In genomic region chr22:43151251-43152000, GRCh38 we compare ENCODE assay signal across 8 cellular contexts. TPM values are rescaled to one million over a fixed set of nuclear protein-coding genes. Genes with fewer than 3 reads are reported as not detected.
DNase-seq lines count a peak whose midpoint lies in the region; ATAC-seq, FAIRE-seq and TF ChIP-seq lines count a peak whose summit lies in the region.

TSS of gene TSPO (plus strand) at chr22:43151559. CDS start at chr22:43159239, 7,680 bp downstream.

- peak; percentile 14 to 39 for TF ChIP-seq POLR2A in tibial nerve (IDR thresholded peaks at IDR 0.05)

- TF ChIP-seq CTCF in AG10803 (conservative IDR thresholded peaks at IDR 0.05; ENCODE audit: low read length) (no peak), cardiac muscle cell (IDR thresholded peaks at IDR 0.05; ENCODE audit: low read depth, low read length) (no peak), pancreas (IDR thresholded peaks at IDR 0.05) (no peak), tibial nerve (IDR thresholded peaks at IDR 0.05) (no peak)

- H3K9me3 ChIP-seq in adipocyte (ENCODE audit: control insufficient read depth, low read length) (no peaks in the 10 kb centered on the region), cardiac muscle cell (ENCODE audit: low read depth) (no peaks in the 10 kb centered on the region), pancreas (no peaks in the 10 kb centered on the region), tibial nerve (no peaks in the 10 kb centered on the region)

- H3K27ac ChIP-seq in cardiac muscle cell (no peak within 1 kb of the TSS), pancreas (peak within 1 kb of the TSS; percentile 44 to 86 (median 62)), tibial nerve (peak within 1 kb of the TSS; percentile 61 to 91 (median 82))

- peak; percentile 80 for ATAC-seq in SK-N-SH treated with all-trans-retinoic acid at 6 μM for 48 hours
- ATAC-seq in pancreas = peak; percentile 85 to 91 (median 87)
- no peak for ATAC-seq in HG02623 (IDR thresholded peaks at IDR 0.05; ENCODE audit: unreplicated experiment)

- H3K27me3 ChIP-seq in adipocyte (replicated peaks; ENCODE audit: control insufficient read depth, insufficient read depth, low read length) (no peaks in the 10 kb centered on the region), cardiac muscle cell (peaks cover 11% of the 10 kb centered on the region), pancreas (no peaks in the 10 kb centered on the region), tibial nerve (no peaks in the 10 kb centered on the region)

- H3K36me3 ChIP-seq in adipocyte (ENCODE audit: control insufficient read depth, insufficient read depth, low read length, severe bottlenecking) (no peaks in the 10 kb centered on the region), cardiac muscle cell (no peaks in the 10 kb centered on the region), pancreas (no peaks in the 10 kb centered on the region), tibial nerve (peaks cover 0 to 8% (median 0%) of the 10 kb centered on the region in 3 donors)

- WGBS in pancreas, 2 donors = 0 to 1% methylated on average over 54 to 75 of the region's 75 CpGs
- WGBS in tibial nerve, 2 donors = 2 to 4% methylated on average over 12 to 49 of the region's 75 CpGs

- H3K9ac ChIP-seq in adipocyte (ENCODE audit: low read length) = peak within 1 kb of the TSS; percentile 96

- H3K4me3 ChIP-seq in AG10803 (ENCODE audit: low read length) = peak within 1 kb of the TSS; percentile 83
- H3K4me3 ChIP-seq in adipocyte (ENCODE audit: low read length) = peak within 1 kb of the TSS; percentile 91
- peak within 1 kb of the TSS; percentile 36 for H3K4me3 ChIP-seq in cardiac muscle cell
- peak within 1 kb of the TSS; percentile 68 to 95 (median 82) for H3K4me3 ChIP-seq in pancreas
- peak within 1 kb of the TSS; percentile 76 to 93 (median 84) for H3K4me3 ChIP-seq in tibial nerve

- DNase-seq in AG10803 (ENCODE audit: low read depth) (peak; percentile 62), GOT3 (lab: John Stamatoyannopoulos, UW) (peak; percentile 55), adipocyte (ENCODE audit: low read depth) (peak; percentile 88), cardiac muscle cell (ENCODE audit: low read depth in 1 of 2, low spot score in 1 of 2) (peak; percentile 57 to 59), pancreas (peak; percentile 66 to 92 (median 83)), tibial nerve (ENCODE audit: low spot score in 2 of 2) (peak; percentile 63 to 70)

- no peak for FAIRE-seq in pancreas (lab: Jason Lieb, UNC)

- intact Hi-C loops in pancreas (cut with DNase I) = no loop called here

- peak in 1 of 2 donors; percentile 75 for TF ChIP-seq EP300 in tibial nerve (IDR thresholded peaks at IDR 0.05)

- H3K4me1 ChIP-seq in adipocyte (ENCODE audit: control insufficient read depth, insufficient read depth, low read length) (peaks cover 19% of the 10 kb centered on the region), cardiac muscle cell (ENCODE audit: low read depth) (no peaks in the 10 kb centered on the region), pancreas (peaks cover 0 to 3% (median 0%) of the 10 kb centered on the region in 3 donors), tibial nerve (peaks cover 0 to 49% (median 11%) of the 10 kb centered on the region in 4 donors)

TF ChIP-seq in SK-N-SH treated with all-trans-retinoic acid at 6 μM for 48 hours, 23 proteins besides CTCF, POLR2A, EP300 and RAD21:
- no peak for TF ChIP-seq POU6F1 (CRISPR knock-in tag; IDR thresholded peaks at IDR 0.05; ENCODE audit: borderline replicate concordance, low read depth)
- no peak for TF ChIP-seq GLIS3 (CRISPR knock-in tag; IDR thresholded peaks at IDR 0.05)
- TF ChIP-seq ZFP30 (CRISPR knock-in tag; IDR thresholded peaks at IDR 0.05) = no peak
- TF ChIP-seq ZFP3 (CRISPR knock-in tag; IDR thresholded peaks at IDR 0.05) = no peak
- TF ChIP-seq BACH2 (CRISPR knock-in tag; IDR thresholded peaks at IDR 0.05; ENCODE audit: borderline replicate concordance) = no peak
- no peak for TF ChIP-seq CSRNP3 (CRISPR knock-in tag; IDR thresholded peaks at IDR 0.05)
- TF ChIP-seq ZNF70 (CRISPR knock-in tag; IDR thresholded peaks at IDR 0.05) = no peak
- no peak for TF ChIP-seq CSDC2 (CRISPR knock-in tag; IDR thresholded peaks at IDR 0.05)
- TF ChIP-seq ZNF565 (CRISPR knock-in tag; conservative IDR thresholded peaks at IDR 0.05; ENCODE audit: low read depth) = no peak
- no peak for TF ChIP-seq ARNTL (CRISPR knock-in tag; IDR thresholded peaks at IDR 0.05; ENCODE audit: borderline replicate concordance, low read depth)
- no peak for TF ChIP-seq OSR1 (CRISPR knock-in tag; IDR thresholded peaks at IDR 0.05)
- no peak for TF ChIP-seq ISL1 (CRISPR knock-in tag; IDR thresholded peaks at IDR 0.05)

RNA-seq across cellular contexts. Expression of gene TSPO, which starts in this region (rescaled TPM):
- 28.9 and 59.0 TPM in 2 replicates for total RNA-seq in cardiac muscle cell
- 20.3 and 52.2 TPM in 2 replicates for polyA plus RNA-seq in cardiac muscle cell
- 10 to 100 TPM; 24.2 to 63.2 (median 34.7) TPM for total RNA-seq in pancreas
- 10 to 100 TPM; 62.4 to 79.6 TPM for polyA plus RNA-seq in pancreas
- 100 to 1,000 TPM; 399 to 538 (median 485) TPM for total RNA-seq in tibial nerve

Comparison
In these comparisons a context has a peak if more than half of its experiments do, and no peak if none do; other contexts are left out.
1. H3K4me3 ChIP-seq: peak in every context shown above with its lines; median percentile 91 in adipocyte; 84 in tibial nerve; 83 in AG10803; 82 in pancreas; 36 in cardiac muscle cell.